19 cellular contexts compared by ENCODE assay signal in the genomic region with DNA sequence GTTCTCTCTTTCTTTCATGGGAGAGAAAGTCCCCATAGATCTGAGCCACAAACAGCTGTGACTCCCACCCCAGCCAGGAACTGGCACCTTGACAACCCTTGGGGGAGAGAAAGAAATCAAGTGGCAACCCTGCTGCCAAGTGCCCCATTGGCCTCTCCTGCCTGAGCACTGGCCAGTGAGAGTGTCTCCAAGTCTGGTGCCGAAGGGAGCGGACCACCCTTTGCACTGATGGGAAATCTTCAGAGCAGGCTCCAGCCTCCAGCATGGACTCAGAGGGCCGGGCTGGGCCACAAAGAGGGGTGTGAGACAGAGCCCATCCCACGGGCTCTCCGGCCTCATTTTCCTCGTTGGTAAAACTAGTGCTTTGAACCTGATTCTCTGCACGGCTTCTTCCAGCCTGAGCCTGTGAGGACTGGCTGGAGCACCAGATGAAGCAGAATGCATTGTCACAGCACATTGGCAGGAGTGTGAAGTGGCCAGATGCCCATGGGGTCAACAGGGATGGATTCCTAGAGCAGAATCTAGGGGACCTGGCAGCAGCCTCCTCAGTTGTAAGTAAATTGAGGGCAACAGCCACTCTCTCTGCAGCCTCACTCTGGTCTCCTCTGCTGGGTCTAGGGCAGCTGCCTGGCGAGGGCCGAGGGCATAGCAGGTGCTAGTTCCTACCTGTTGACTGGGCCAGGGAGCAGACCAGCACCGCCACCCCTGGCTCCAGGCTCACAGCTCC.
A peak's percentile ranks its signal among the peaks of the same experiment; 100 is the strongest.
DNase-seq lines count a peak whose midpoint lies in the region; ATAC-seq and TF ChIP-seq lines count a peak whose summit lies in the region.
"Had no signal": no experiment of that assay in that cellular context is flagged by ENCODE, and none has a peak within 500 bp of the region (broad histone marks: within the 10 kb centered on the region; RNA-seq: fewer than 3 reads in every experiment).

No MANE protein-coding gene starts in this region.

- no peak overlapping the region for H3K23ac ChIP-seq in trophoblast cell (ENCODE audit: low read length)

- no CpG with 5 or more reads among the region's 10 CpGs for WGBS in trophoblast cell (ENCODE audit: extremely low coverage, insufficient coverage, insufficient read length)

- peak overlapping the region; percentile 13; the same call in 1 of the 2 replicates for H3K4me2 ChIP-seq in BLaER1
- no peak overlapping the region for H3K4me2 ChIP-seq in trophoblast cell (ENCODE audit: low read length)

- ATAC-seq in HG03442 (IDR thresholded peaks at IDR 0.05; ENCODE audit: unreplicated experiment) (no peak), HG03280 (IDR thresholded peaks at IDR 0.05; ENCODE audit: unreplicated experiment) (no peak)
- ATAC-seq: HCT116, natural killer cell, T-cell had no signal

- H2BK120ac ChIP-seq in trophoblast cell (ENCODE audit: insufficient read depth, low read length, poor library complexity), result peak overlapping the region; percentile 98

- DNase-seq in islet precursor cell (peak; percentile 49), trophoblast cell (no peak), H7 (no peak), NOMO-1 treated with dmso at 0.1 percent for 144 hours (lab: John Stamatoyannopoulos, UW; ENCODE audit: unreplicated experiment) (no peak)
- DNase-seq: activated CD4-positive, alpha-beta T cell treated with anti-CD3 and anti-CD28 coated beads for 48 hours; IMR-90; natural killer cell; NCI-H146; SHP77 treated with DMSO at 0.1 percent for 48 hours; stimulated activated CD4-positive, alpha-beta T cell treated with anti-CD3 and anti-CD28 coated beads, Interleukin-4, amount 100 ng/mL, for 4 hours; T-cell had no signal

- H3K79me2 ChIP-seq in trophoblast cell (ENCODE audit: control insufficient read depth, insufficient read depth, low read length, poor library complexity), result peaks cover 11% of the 10 kb centered on the region

- no peak overlapping the region for H3K4me3 Mint-ChIP-seq in brain
- H3K4me3 Mint-ChIP-seq: dendritic cell treated with granulocyte-macrophage colony-stimulating factor and Interleukin-4, amounts not matched to agents 40 ng/mL and 50 ng/mL, for 4 days; natural killer cell; T-cell had no signal

- H2AFZ ChIP-seq in trophoblast cell (ENCODE audit: insufficient read depth, low read length, poor library complexity), result peak overlapping the region; percentile 43

- H3K9me3 ChIP-seq in BLaER1, result no peaks in the 10 kb centered on the region
- H3K9me3 ChIP-seq in trophoblast cell (ENCODE audit: insufficient read depth, low read depth, low read length), result peaks cover 2% of the 10 kb centered on the region
- H3K9me3 ChIP-seq: BLaER1 treated with 17β-estradiol and CSF1 and Interleukin-3, amounts not matched to agents 10 nM and 100 nM had no signal

- H3K27ac ChIP-seq in BLaER1 (no peak overlapping the region), trophoblast cell (ENCODE audit: low read depth, low read length) (peak overlapping the region; percentile 83)
- H3K27ac ChIP-seq: BLaER1 treated with 17β-estradiol and CSF1 and Interleukin-3, amounts not matched to agents 10 nM and 100 nM; HL-60 had no signal

- H3K36me3 ChIP-seq in BLaER1 (no peaks in the 10 kb centered on the region), trophoblast cell (ENCODE audit: control insufficient read depth in 1 of 2, insufficient read depth in 2 of 2, low read length in 2 of 2) (peaks cover 0 to 2% of the 10 kb centered on the region in 2 experiments), H7 (replicated peaks; ENCODE audit: control insufficient read depth, insufficient read depth, low read length) (no peaks in the 10 kb centered on the region)
- H3K36me3 ChIP-seq: BLaER1 treated with 17β-estradiol and CSF1 and Interleukin-3, amounts not matched to agents 10 nM and 100 nM had no signal

- H3K4me3 ChIP-seq in BLaER1 (no peak overlapping the region), trophoblast cell (ENCODE audit: low read depth, low read length) (no peak overlapping the region), H7 (ENCODE audit: insufficient read depth, low read depth, low read length) (no peak overlapping the region)
- H3K4me3 ChIP-seq: BLaER1 treated with 17β-estradiol and CSF1 and Interleukin-3, amounts not matched to agents 10 nM and 100 nM had no signal

- no peaks in the 10 kb centered on the region for H4K20me1 ChIP-seq in BLaER1
- H4K20me1 ChIP-seq: BLaER1 treated with 17β-estradiol and CSF1 and Interleukin-3, amounts not matched to agents 10 nM and 100 nM had no signal

- no peaks in the 10 kb centered on the region for H3K36me3 Mint-ChIP-seq in brain
- H3K36me3 Mint-ChIP-seq: natural killer cell, T-cell had no signal

- H2AK5ac ChIP-seq in trophoblast cell (ENCODE audit: low read length), result peak overlapping the region; percentile 95

- H3K9ac ChIP-seq in BLaER1, result no peak overlapping the region
- H3K9ac ChIP-seq in trophoblast cell (ENCODE audit: low read length), result no peak overlapping the region
- H3K9ac ChIP-seq: BLaER1 treated with 17β-estradiol and CSF1 and Interleukin-3, amounts not matched to agents 10 nM and 100 nM had no signal

- H3K18ac ChIP-seq in trophoblast cell (ENCODE audit: low read length), result peak overlapping the region; percentile 92

- H2BK12ac ChIP-seq in trophoblast cell (ENCODE audit: low read length), result peak overlapping the region; percentile 96

- H3K4me1 Mint-ChIP-seq in brain, result peaks cover 50% of the 10 kb centered on the region
- H3K4me1 Mint-ChIP-seq: natural killer cell, T-cell had no signal

- peak overlapping the region; percentile 81 for H2BK5ac ChIP-seq in trophoblast cell (ENCODE audit: low read depth, low read length, poor library complexity)

- H3K27me3 ChIP-seq in BLaER1 (no peaks in the 10 kb centered on the region), trophoblast cell (ENCODE audit: insufficient read depth, low read length) (no peaks in the 10 kb centered on the region), H7 (ENCODE audit: control insufficient read depth, insufficient read depth, low read length) (no peaks in the 10 kb centered on the region)
- H3K27me3 ChIP-seq: BLaER1 treated with 17β-estradiol and CSF1 and Interleukin-3, amounts not matched to agents 10 nM and 100 nM had no signal

- peak overlapping the region; percentile 73 for H4K8ac ChIP-seq in trophoblast cell (ENCODE audit: low read depth, low read length)

- peak overlapping the region; percentile 2 to 63 (median 44) for H3K27ac Mint-ChIP-seq in brain
- H3K27ac Mint-ChIP-seq: dendritic cell treated with granulocyte-macrophage colony-stimulating factor and Interleukin-4, amounts not matched to agents 40 ng/mL and 50 ng/mL, for 4 days; natural killer cell; T-cell had no signal

- H3K79me1 ChIP-seq in trophoblast cell (ENCODE audit: low read length), result peaks cover 38% of the 10 kb centered on the region

- peak overlapping the region; percentile 94 for H4K91ac ChIP-seq in trophoblast cell (ENCODE audit: low read depth, low read length)

- no peak for TF ChIP-seq CTCF in brain (conservative IDR thresholded peaks at IDR 0.05)

- peaks cover 0 to 13% (median 7%) of the 10 kb centered on the region in 5 experiments for H3K9me3 Mint-ChIP-seq in brain
- H3K9me3 Mint-ChIP-seq: dendritic cell treated with granulocyte-macrophage colony-stimulating factor and Interleukin-4, amounts not matched to agents 40 ng/mL and 50 ng/mL, for 4 days; natural killer cell; T-cell had no signal

- peak overlapping the region; percentile 94 for H3K14ac ChIP-seq in trophoblast cell (ENCODE audit: low read length)

- peak overlapping the region; percentile 47 for H4K12ac ChIP-seq in trophoblast cell (ENCODE audit: low read depth, low read length)

- H3K27me3 Mint-ChIP-seq in brain, result peaks cover 11% of the 10 kb centered on the region

- H3K4me1 ChIP-seq in BLaER1 (peaks cover 10% of the 10 kb centered on the region), trophoblast cell (ENCODE audit: control insufficient read depth in 1 of 2, insufficient read depth in 2 of 2, low read length in 2 of 2) (peaks cover 34 to 50% of the 10 kb centered on the region in 2 experiments)

- H3K4ac ChIP-seq in trophoblast cell (ENCODE audit: low read depth, low read length), result peak overlapping the region; percentile 43
